8 cellular contexts compared by ENCODE assay signal in genomic region chr9:76691761-76692313, GRCh38.
A peak's percentile ranks its signal among the peaks of the same experiment; 100 is the strongest.
DNase-seq lines count a peak whose midpoint lies in the region; ATAC-seq, FAIRE-seq and TF ChIP-seq lines count a peak whose summit lies in the region.

No MANE protein-coding gene starts in this region.

- H4K20me1 ChIP-seq in neural progenitor cell (ENCODE audit: low read depth): no peaks in the 10 kb centered on the region

- peaks cover 3% of the 10 kb centered on the region for H3K36me3 Mint-ChIP-seq in neural progenitor cell

- intact Hi-C loops in prostate gland (cut with DNase I): no loop called here

- DNase-seq in H54 (ENCODE audit: insufficient read length, low spot score) (no peak), NCI-H510A treated with DMSO at 0.1 percent for 48 hours (lab: John Stamatoyannopoulos, UW) (peak; percentile 91), dermis blood vessel endothelial cell (peak; percentile 42), neural progenitor cell (ENCODE audit: low spot score) (peak; percentile 39), prostate gland (ENCODE audit: low spot score) (no peak)
- no peak for DNase-seq in activated CD4-positive, CD25-positive, alpha-beta regulatory T cell treated with anti-CD3 and anti-CD28 coated beads, Interleukin-2, amount 50 U/mL, for 72 hours

- 13% methylated on average over 13 of the region's 13 CpGs for WGBS in prostate gland

- peaks cover under 1% of the 10 kb centered on the region for H3K27me3 Mint-ChIP-seq in neural progenitor cell (ENCODE audit: insufficient read depth, low read depth)

- FAIRE-seq in H54 (lab: Jason Lieb, UNC): peak; percentile 11

- peak overlapping the region; percentile 100 for H2AFZ ChIP-seq in neural progenitor cell (replicated peaks)

- H3K4me1 ChIP-seq in neural progenitor cell: peaks cover 37% of the 10 kb centered on the region
- no peaks in the 10 kb centered on the region for H3K4me1 ChIP-seq in prostate gland (replicated peaks)

- no peak for ATAC-seq in GM21737 (IDR thresholded peaks at IDR 0.05; ENCODE audit: unreplicated experiment)
- ATAC-seq in HG02678 (IDR thresholded peaks at IDR 0.05; ENCODE audit: unreplicated experiment): no peak

- H3K4me2 ChIP-seq in neural progenitor cell: peak overlapping the region; percentile 77

- H3K27me3 ChIP-seq in neural progenitor cell: no peaks in the 10 kb centered on the region
- H3K27me3 ChIP-seq in prostate gland (replicated peaks; ENCODE audit: insufficient read depth): no peaks in the 10 kb centered on the region

- H3K27ac Mint-ChIP-seq in neural progenitor cell: peak overlapping the region; percentile 93

- no peak for TF ChIP-seq CTCF in neural progenitor cell (IDR thresholded peaks at IDR 0.05)
- no peak for TF ChIP-seq CTCF in prostate gland (IDR thresholded peaks at IDR 0.05)

- no peak overlapping the region for H3K27ac ChIP-seq in neural progenitor cell
- no peak overlapping the region for H3K27ac ChIP-seq in prostate gland

- no peak for TF ChIP-seq POLR2A in H54 (IDR thresholded peaks at IDR 0.05; ENCODE audit: low read depth, low read length)
- TF ChIP-seq POLR2A in prostate gland (IDR thresholded peaks at IDR 0.05): no peak

- H3K9me3 Mint-ChIP-seq in neural progenitor cell: peaks cover 1% of the 10 kb centered on the region

- no peaks in the 10 kb centered on the region for H3F3A ChIP-seq in neural progenitor cell (ENCODE audit: low read depth)

- H3K36me3 ChIP-seq in neural progenitor cell (no peaks in the 10 kb centered on the region), prostate gland (no peaks in the 10 kb centered on the region)

- H3K4me1 Mint-ChIP-seq in neural progenitor cell: peaks cover 38% of the 10 kb centered on the region

- H3K4me3 ChIP-seq in neural progenitor cell (peak overlapping the region; percentile 49), prostate gland (no peak overlapping the region)

- H3K79me2 ChIP-seq in neural progenitor cell (ENCODE audit: low read depth): no peaks in the 10 kb centered on the region

- no peak overlapping the region for H3K9ac ChIP-seq in neural progenitor cell

- H3K9me3 ChIP-seq in neural progenitor cell (ENCODE audit: low read depth): no peaks in the 10 kb centered on the region
- no peaks in the 10 kb centered on the region for H3K9me3 ChIP-seq in prostate gland

- peak overlapping the region; percentile 88 for H3K4me3 Mint-ChIP-seq in neural progenitor cell

Comparison
In these comparisons a context has a peak if more than half of its experiments do, and no peak if none do; other contexts are left out.
1. DNase-seq: peak in NCI-H510A treated with DMSO at 0.1 percent for 48 hours (single experiment), dermis blood vessel endothelial cell (single experiment) and neural progenitor cell (single experiment); none in H54 (single experiment), prostate gland (single experiment) and activated CD4-positive, CD25-positive, alpha-beta regulatory T cell treated with anti-CD3 and anti-CD28 coated beads, Interleukin-2, amount 50 U/mL, for 72 hours (single experiment).